15 cellular contexts compared by ENCODE assay signal in the genomic region with DNA sequence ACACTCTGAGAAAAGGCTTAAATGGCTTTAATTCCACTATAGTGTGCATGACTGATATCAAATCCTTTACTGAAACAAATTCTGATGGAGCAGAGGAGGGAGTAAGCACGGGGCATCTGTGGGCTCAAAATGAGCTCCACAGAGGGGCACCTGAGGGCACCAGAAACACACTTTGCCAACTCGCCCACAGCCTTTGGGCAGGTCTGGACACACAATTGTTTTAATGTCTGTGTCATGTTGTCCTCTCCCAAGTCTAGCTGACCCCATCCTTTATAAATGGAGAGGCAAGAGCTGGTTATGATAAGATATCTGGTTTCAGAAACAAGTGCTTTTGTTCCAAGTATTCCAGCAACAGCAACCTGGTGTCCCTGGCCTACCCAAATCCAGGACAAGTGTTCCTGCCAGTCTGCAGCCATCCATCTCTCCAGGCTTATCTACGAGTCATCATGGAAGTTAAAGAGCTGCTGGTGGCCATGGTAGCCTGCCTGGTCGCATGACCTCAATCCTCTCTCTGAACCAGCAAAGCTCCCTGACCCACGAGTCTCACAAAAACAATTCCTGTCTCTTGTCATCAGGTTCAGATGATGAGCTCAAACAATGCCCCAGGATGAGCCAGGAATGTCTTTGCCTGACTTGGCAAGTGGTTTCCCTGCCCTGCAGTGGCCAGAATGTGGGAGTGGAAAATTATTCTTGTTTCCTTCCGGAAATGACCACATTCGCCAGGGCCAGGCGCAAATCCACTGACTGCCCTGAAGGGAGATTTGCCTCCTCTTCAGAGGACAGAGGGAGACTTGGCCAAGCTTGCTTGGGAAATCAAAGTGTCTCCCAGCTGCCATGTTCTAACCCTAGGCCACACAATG.
DNase-seq lines count a peak whose midpoint lies in the region; ATAC-seq and TF ChIP-seq lines count a peak whose summit lies in the region.
"Had no signal": no experiment of that assay in that cellular context is flagged by ENCODE, and none has a peak within 500 bp of the region (broad histone marks: within the 10 kb centered on the region; RNA-seq: fewer than 3 reads in every experiment).

No MANE protein-coding gene starts in this region.

- H3K79me1 ChIP-seq in trophoblast cell (ENCODE audit: low read length), result peaks cover 43% of the 10 kb centered on the region

- peak overlapping the region; percentile 86 for H4K91ac ChIP-seq in trophoblast cell (ENCODE audit: low read depth, low read length)

- H3K79me2 ChIP-seq in trophoblast cell (ENCODE audit: control insufficient read depth, insufficient read depth, low read length, poor library complexity), result peaks cover 3% of the 10 kb centered on the region

- H2BK12ac ChIP-seq in trophoblast cell (ENCODE audit: low read length), result peak overlapping the region; percentile 97

- ATAC-seq in HG03039 (IDR thresholded peaks at IDR 0.05; ENCODE audit: unreplicated experiment) (no peak), HG03159 (IDR thresholded peaks at IDR 0.05; ENCODE audit: unreplicated experiment) (no peak)
- ATAC-seq: CD8-positive, alpha-beta T cell; GM12878; stimulated activated naive B cell treated with anti-CD40 and anti-IgM and Interleukin-4, amounts not matched to agents 10 μg/mL and 1 μg/mL and 100 μg/mL, for 72 hours had no signal

- peak overlapping the region; percentile 95 for H3K14ac ChIP-seq in trophoblast cell (ENCODE audit: low read length)

- no peaks in the 10 kb centered on the region for H3K36me3 ChIP-seq in trophoblast cell (ENCODE audit: control insufficient read depth in 1 of 2, insufficient read depth in 2 of 2, low read length in 2 of 2)

- H3K23ac ChIP-seq in trophoblast cell (ENCODE audit: low read length), result no peak overlapping the region

- H2AFZ ChIP-seq in trophoblast cell (ENCODE audit: insufficient read depth, low read length, poor library complexity), result no peak overlapping the region

- H2BK120ac ChIP-seq in trophoblast cell (ENCODE audit: insufficient read depth, low read length, poor library complexity), result peak overlapping the region; percentile 91

- H2BK5ac ChIP-seq in trophoblast cell (ENCODE audit: low read depth, low read length, poor library complexity), result peak overlapping the region; percentile 49

- H2AK5ac ChIP-seq in trophoblast cell (ENCODE audit: low read length), result peak overlapping the region; percentile 59

- no peaks in the 10 kb centered on the region for H3K9me3 ChIP-seq in trophoblast cell (ENCODE audit: insufficient read depth, low read depth, low read length)

- H3K18ac ChIP-seq in trophoblast cell (ENCODE audit: low read length), result peak overlapping the region; percentile 91

- whole genome bisulfite sequencing in trophoblast cell (ENCODE audit: extremely low coverage, insufficient coverage, insufficient read length), result no CpG with 5 or more reads among the region's 8 CpGs

- H3K27me3 ChIP-seq in trophoblast cell (ENCODE audit: insufficient read depth, low read length), result no peaks in the 10 kb centered on the region

- DNase-seq in ELF-1 (ENCODE audit: low read depth, low spot score) (peak; percentile 51), T1000 (lab: John Stamatoyannopoulos, UW) (peak; percentile 44), fibroblast of pulmonary artery (ENCODE audit: low read depth) (peak; percentile 89), trophoblast cell (peak; percentile 76 to 87), NCI-H2029 (lab: John Stamatoyannopoulos, UW) (no peak), DMS153 (lab: John Stamatoyannopoulos, UW) (no peak)
- DNase-seq: activated CD8-positive, alpha-beta memory T cell treated with anti-CD3 and anti-CD28 coated beads, Interleukin-2, amount 50 U/mL, for 48 hours; aorta; CD8-positive, alpha-beta T cell; NCI-H524; SHP77; stimulated activated naive B cell treated with anti-CD40 and anti-IgM and Interleukin-4, amounts not matched to agents 10 μg/mL and 1 μg/mL and 100 μg/mL, for 72 hours had no signal

- H3K4me3 ChIP-seq in fibroblast of pulmonary artery (replicated peaks; ENCODE audit: low read depth, low read length) (no peak overlapping the region), trophoblast cell (ENCODE audit: low read depth, low read length) (no peak overlapping the region)
- H3K4me3 ChIP-seq: GM12878 had no signal

- peak overlapping the region; percentile 55 for H3K27ac ChIP-seq in trophoblast cell (ENCODE audit: low read depth, low read length)

- peak overlapping the region; percentile 35 for H3K4ac ChIP-seq in trophoblast cell (ENCODE audit: low read depth, low read length)

- H3K4me1 ChIP-seq in trophoblast cell (ENCODE audit: control insufficient read depth in 1 of 2, insufficient read depth in 2 of 2, low read length in 2 of 2), result peaks cover 21 to 24% of the 10 kb centered on the region in 2 experiments

- peak overlapping the region; percentile 43 for H4K8ac ChIP-seq in trophoblast cell (ENCODE audit: low read depth, low read length)

- no peak overlapping the region for H3K4me2 ChIP-seq in trophoblast cell (ENCODE audit: low read length)

- no peak for TF ChIP-seq CTCF in fibroblast of pulmonary artery (IDR thresholded peaks at IDR 0.05; ENCODE audit: low read length, missing control alignments)

- no peak overlapping the region for H4K12ac ChIP-seq in trophoblast cell (ENCODE audit: low read depth, low read length)

- H3K9ac ChIP-seq in trophoblast cell (ENCODE audit: low read length), result no peak overlapping the region

Comparison
In these comparisons a context has a peak if more than half of its experiments do, and no peak if none do; other contexts are left out.
1. DNase-seq: peak in ELF-1 (single experiment), T1000 (single experiment), fibroblast of pulmonary artery (single experiment) and trophoblast cell (2 of 2); none in NCI-H2029 (single experiment) and DMS153 (single experiment).